In the genomic region with DNA sequence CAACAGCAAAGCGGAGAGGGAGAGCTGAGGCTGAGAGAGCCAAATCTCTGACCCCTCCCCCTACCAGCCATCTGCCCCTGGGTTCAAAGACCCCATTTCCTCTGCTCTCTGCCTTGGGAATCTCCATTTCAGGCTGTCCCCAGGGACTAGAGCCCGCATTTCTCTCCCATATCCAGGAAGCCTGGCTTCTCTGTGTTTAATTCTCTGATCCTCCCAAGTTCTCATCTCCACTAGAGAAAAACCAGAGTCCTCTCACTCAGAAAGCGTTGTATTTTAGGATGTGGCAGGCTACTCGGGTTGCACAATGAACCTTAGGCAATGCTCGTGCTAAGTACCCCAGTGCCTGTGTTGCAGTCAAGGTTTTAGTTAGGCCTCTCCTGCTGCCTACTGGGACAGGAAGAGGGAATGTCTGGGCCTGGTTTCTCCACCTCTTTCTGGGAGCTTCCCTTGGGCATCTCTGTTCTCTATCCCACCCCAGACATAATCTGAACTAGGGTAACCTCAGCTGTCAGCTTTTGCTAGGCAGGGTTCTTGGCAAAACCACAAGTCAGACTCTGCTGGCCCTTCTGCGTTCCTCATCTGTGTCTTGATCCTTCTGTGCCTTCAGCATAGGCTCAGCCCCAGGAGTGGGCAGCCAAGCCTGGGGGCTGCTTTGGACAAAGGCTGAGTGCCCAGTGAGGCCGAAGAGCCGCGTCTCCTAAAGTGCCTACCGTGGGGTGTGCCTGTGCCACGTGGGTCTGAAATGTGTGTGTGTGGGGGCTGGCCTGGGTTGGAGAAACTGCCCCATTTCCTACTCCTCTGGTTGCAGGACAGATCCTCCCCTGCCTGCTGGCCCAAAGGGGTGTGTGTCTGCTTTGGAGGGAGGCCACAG, we compare ENCODE assay signal across 8 cellular contexts.
DNase-seq lines count a peak whose midpoint lies in the region; TF ChIP-seq lines count a peak whose summit lies in the region.

No MANE protein-coding gene starts in this region.

- no peaks in the 10 kb centered on the region for H3K27me3 ChIP-seq in esophagus (ENCODE audit: control insufficient read depth in 1 of 2, insufficient read depth in 2 of 2, low read length in 2 of 2)

- in situ Hi-C loops in GM13977 (cut with MboI; ENCODE audit: low pct_unique_long_range_greater_than_20kb, low sequenced_read_pairs, unreplicated experiment) = no loop called here

- peak; percentile 71 for DNase-seq in GF-D8 (lab: John Stamatoyannopoulos, UW)
- DNase-seq in NCI-H69 (lab: John Stamatoyannopoulos, UW) = peak; percentile 7
- no peak for DNase-seq in osteocyte (ENCODE audit: extremely low spot score, unreplicated experiment)
- no peak for DNase-seq in NCI-H1417 (lab: John Stamatoyannopoulos, UW)
- DNase-seq in NCI-H2081 treated with DMSO at 0.1 percent for 48 hours (lab: John Stamatoyannopoulos, UW) = no peak
- no peak for DNase-seq in GM13977 (ENCODE audit: low spot score)
- no peak for DNase-seq in NCI-H526 treated with DMSO at 0.1 percent for 48 hours (lab: John Stamatoyannopoulos, UW)

- H3K36me3 Mint-ChIP-seq in osteocyte (ENCODE audit: unreplicated experiment) = peaks cover 8% of the 10 kb centered on the region

- 69 to 74% methylated on average over 11 of the region's 11 CpGs for WGBS in esophagus, 2 donors

- peak overlapping the region; percentile 77 to 84 for H3K27ac ChIP-seq in esophagus (ENCODE audit: low read depth in 2 of 2, low read length in 1 of 2)

- H3K4me3 ChIP-seq in esophagus (ENCODE audit: low read depth in 1 of 2, low read length in 2 of 2) = no peak overlapping the region

- peaks cover 63% of the 10 kb centered on the region for H3K4me1 Mint-ChIP-seq in osteocyte (ENCODE audit: unreplicated experiment)

- no peaks in the 10 kb centered on the region for H3K9me3 ChIP-seq in esophagus (ENCODE audit: control insufficient read depth in 2 of 2, insufficient read depth in 1 of 2, low read depth in 1 of 2, low read length in 1 of 2)

- TF ChIP-seq CTCF in osteocyte (IDR thresholded peaks at IDR 0.05) (no peak), GM13977 (IDR thresholded peaks at IDR 0.05; ENCODE audit: extremely low read depth, insufficient read depth, missing control alignments) (no peak)

- peak overlapping the region; percentile 4 for H3K4me3 Mint-ChIP-seq in osteocyte (ENCODE audit: unreplicated experiment)

- no peaks in the 10 kb centered on the region for H3K27me3 Mint-ChIP-seq in osteocyte (ENCODE audit: unreplicated experiment)

- H3K9me3 Mint-ChIP-seq in osteocyte (ENCODE audit: unreplicated experiment) = no peaks in the 10 kb centered on the region

- peaks cover 5 to 16% of the 10 kb centered on the region in 2 donors for H3K36me3 ChIP-seq in esophagus (ENCODE audit: control insufficient read depth in 2 of 2, insufficient read depth in 2 of 2, low read length in 1 of 2)

- H3K27ac Mint-ChIP-seq in osteocyte (ENCODE audit: unreplicated experiment) = peak overlapping the region; percentile 95

- peaks cover 4% of the 10 kb centered on the region in 2 donors for H3K4me1 ChIP-seq in esophagus (ENCODE audit: control insufficient read depth in 2 of 2, insufficient read depth in 2 of 2, low read length in 1 of 2)

Comparison
In these comparisons a context has a peak if more than half of its experiments do, and no peak if none do; other contexts are left out.
1. DNase-seq: peak in GF-D8 (single experiment) and NCI-H69 (single experiment); none in osteocyte (single experiment), NCI-H1417 (0 of 3), NCI-H2081 treated with DMSO at 0.1 percent for 48 hours (single experiment), GM13977 (single experiment) and NCI-H526 treated with DMSO at 0.1 percent for 48 hours (single experiment).